ENCODE assay signal across 18 cellular contexts in the genomic region with DNA sequence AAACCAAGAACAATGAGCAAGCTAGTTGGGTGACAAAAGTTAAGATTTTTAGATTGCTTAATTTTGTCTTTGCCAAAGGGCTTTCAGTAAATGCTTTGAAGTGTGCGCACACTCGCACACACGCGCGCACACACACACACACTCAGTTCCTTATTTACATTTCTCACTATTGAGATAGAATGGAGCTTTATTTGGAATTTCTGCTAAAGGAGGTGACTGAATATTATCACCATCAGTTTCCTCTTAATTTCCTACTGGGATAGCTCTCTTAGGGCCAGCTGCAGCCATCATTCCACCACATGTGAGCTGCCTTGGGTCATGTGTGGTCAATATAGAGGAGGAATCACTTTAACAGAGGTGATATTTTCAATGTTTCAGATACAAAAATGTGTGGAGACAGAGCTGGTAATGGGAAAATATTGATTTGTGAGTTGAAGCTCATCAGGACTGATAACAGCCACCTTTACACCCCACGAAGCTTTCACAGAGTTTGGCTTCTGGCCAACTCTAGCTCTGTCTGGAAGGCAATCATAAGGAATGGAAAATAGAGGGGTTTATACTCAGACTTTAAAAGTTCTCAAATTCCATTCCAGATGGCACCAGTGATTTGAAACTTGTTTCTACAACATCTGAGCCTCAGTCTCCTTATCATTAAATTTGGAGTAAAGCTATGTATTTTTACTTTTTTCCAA.
"Had no signal": no experiment of that assay in that cellular context is flagged by ENCODE, and none has a peak within 500 bp of the region (broad histone marks: within the 10 kb centered on the region; RNA-seq: fewer than 3 reads in every experiment).

No MANE protein-coding gene starts in this region.

- H3K4me3 Mint-ChIP-seq: activated T-cell treated with anti-CD3 and anti-CD28 coated beads, Interleukin-2, amount 50 U/mL, for 4 hours; dendritic cell treated with granulocyte-macrophage colony-stimulating factor and Interleukin-4, amounts not matched to agents 40 ng/mL and 50 ng/mL, for 4 days; naive B cell; type B pancreatic cell had no signal

- H3K9me3 ChIP-seq: spleen had no signal

- H3K27ac Mint-ChIP-seq: activated naive CD4-positive, alpha-beta T cell treated with anti-CD3 and anti-CD28 coated beads, Interleukin-2, amount 50 U/mL, for 72 hours; dendritic cell treated with granulocyte-macrophage colony-stimulating factor and Interleukin-4, amounts not matched to agents 40 ng/mL and 50 ng/mL, for 4 days; naive B cell; type B pancreatic cell had no signal

- H3K36me3 Mint-ChIP-seq: activated naive CD4-positive, alpha-beta T cell treated with anti-CD3 and anti-CD28 coated beads, Interleukin-2, amount 50 U/mL, for 72 hours; naive B cell had no signal

- H3K9me3 Mint-ChIP-seq: activated T-cell treated with anti-CD3 and anti-CD28 coated beads, Interleukin-2, amount 50 U/mL, for 4 hours; dendritic cell treated with granulocyte-macrophage colony-stimulating factor and Interleukin-4, amounts not matched to agents 40 ng/mL and 50 ng/mL, for 4 days had no signal

- H3K4me1 Mint-ChIP-seq: naive B cell had no signal

- H3K4me3 ChIP-seq: body of pancreas, spleen had no signal

- ATAC-seq: activated naive CD4-positive, alpha-beta T cell treated with anti-CD3 and anti-CD28 coated beads, Interleukin-2, amount 50 U/mL, for 72 hours; activated T-cell treated with anti-CD3 and anti-CD28 coated beads, Interleukin-2, amount 50 U/mL, for 4 hours; body of pancreas had no signal

- H3K27me3 ChIP-seq: body of pancreas, spleen had no signal

- H3K36me3 ChIP-seq: spleen had no signal

- DNase-seq: activated CD4-positive, alpha-beta T cell treated with anti-CD3 and anti-CD28 coated beads for 1 hour; activated CD4-positive, alpha-beta T cell treated with anti-CD3 and anti-CD28 coated beads, Interleukin-2, amount 50 U/mL, for 48 hours; activated effector memory CD4-positive, alpha-beta T cell treated with anti-CD3 and anti-CD28 coated beads, Interleukin-2, amount 50 U/mL, for 16 hours; activated T-cell treated with anti-CD3 and anti-CD28 coated beads, Interleukin-2, amount 50 U/mL, for 4 hours; amniotic stem cell; body of pancreas; cerebellar nuclear complex; hippocampal formation; kidney glomerular epithelial cell; naive B cell; posterior cingulate gyrus; spleen; stimulated activated CD4-positive, alpha-beta T cell treated with anti-CD3 and anti-CD28 coated beads, Interleukin-1b, Interleukin-23, amount 100 ng/mL, for 48 hours; stimulated activated naive CD4-positive, alpha-beta T cell; substantia nigra had no signal

- H3K4me1 ChIP-seq: body of pancreas had no signal

- H3K27ac ChIP-seq: spleen had no signal

- H3K27me3 Mint-ChIP-seq: dendritic cell treated with granulocyte-macrophage colony-stimulating factor and Interleukin-4, amounts not matched to agents 40 ng/mL and 50 ng/mL, for 4 days; naive B cell; type B pancreatic cell had no signal
